Comparison of ENCODE assay signal across 8 cellular contexts in the genomic region with DNA sequence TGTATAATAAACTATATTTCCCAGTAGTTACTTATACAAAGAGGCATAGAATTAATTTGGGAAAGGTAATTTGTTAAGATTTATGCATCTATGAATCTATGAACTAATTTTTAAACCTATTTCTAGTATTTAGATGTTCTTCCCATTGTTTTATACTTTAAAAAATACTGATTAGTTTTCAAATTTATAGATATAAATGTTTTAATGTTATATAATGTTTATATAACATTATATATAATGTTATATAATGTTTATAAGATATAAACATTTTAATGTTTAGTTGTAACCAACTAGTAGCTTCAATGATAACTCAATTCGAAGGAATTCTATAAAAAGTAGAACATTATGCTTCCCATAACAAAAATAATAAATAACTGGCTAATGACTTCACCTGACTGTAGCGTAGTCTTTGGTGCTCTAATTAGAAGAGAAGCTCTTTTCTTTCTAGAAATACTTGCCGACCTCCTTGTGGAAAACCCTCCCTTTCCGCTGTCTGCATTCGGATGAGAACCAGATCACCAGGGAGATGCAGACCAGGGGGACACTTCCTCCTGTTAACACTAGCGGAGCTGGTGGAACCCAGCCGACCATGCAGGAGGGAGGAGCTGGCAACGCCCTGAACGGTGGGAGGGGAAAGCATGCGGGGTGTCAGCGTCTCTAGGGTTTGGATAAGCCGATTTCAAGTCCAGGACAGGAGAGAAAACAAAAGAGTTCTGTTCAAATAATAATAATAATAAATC.
DNase-seq lines count a peak whose midpoint lies in the region; ATAC-seq, FAIRE-seq and TF ChIP-seq lines count a peak whose summit lies in the region.

No MANE protein-coding gene starts in this region.

- peaks cover 0 to 12% (median 7%) of the 10 kb centered on the region in 4 donors for H3K4me1 ChIP-seq in liver (ENCODE audit: control insufficient read depth in 4 of 4, insufficient read depth in 4 of 4, low read length in 3 of 4)

- DNase-seq in AG10803 (ENCODE audit: low read depth) (peak; percentile 68), NCI-H446 (lab: John Stamatoyannopoulos, UW) (peak; percentile 65 to 94)
- DNase-seq in stimulated activated CD4-positive, alpha-beta T cell treated with anti-CD3 and anti-CD28 coated beads, Interleukin-4, amount 100 ng/mL, for 4 hours: peak; percentile 69 to 80

- H3K27me3 ChIP-seq in liver (ENCODE audit: control insufficient read depth in 4 of 4, insufficient read depth in 4 of 4, low read length in 3 of 4): no peaks in the 10 kb centered on the region

- peak overlapping the region; percentile 58 for H3K4me3 ChIP-seq in AG10803 (ENCODE audit: low read length)
- H3K4me3 ChIP-seq in liver (ENCODE audit: low read depth in 1 of 3, low read length in 3 of 3): peak overlapping the region; percentile 11 to 23 (median 22)

- ATAC-seq in GM18907 (IDR thresholded peaks at IDR 0.05; ENCODE audit: unreplicated experiment) (peak; percentile 50), HG03280 (IDR thresholded peaks at IDR 0.05; ENCODE audit: unreplicated experiment) (peak; percentile 53)
- ATAC-seq in activated CD4-positive, CD25-positive, alpha-beta regulatory T cell treated with anti-CD3 and anti-CD28 coated beads, Interleukin-2, amount 50 U/mL, for 24 hours: peak; percentile 40 to 50

- 1% methylated on average over 12 of the region's 12 CpGs for WGBS in liver

- H3K9ac ChIP-seq in liver (ENCODE audit: low read depth in 1 of 2, low read length in 2 of 2): peak overlapping the region in 1 of 2 donors; percentile 27

- no peak overlapping the region for H3K27ac ChIP-seq in liver (ENCODE audit: low read depth in 1 of 2, low read length in 2 of 2)

- H3K9me3 ChIP-seq in liver (ENCODE audit: control insufficient read depth in 4 of 4, low read length in 3 of 4): no peaks in the 10 kb centered on the region

- TF ChIP-seq RAD21 in liver (IDR thresholded peaks at IDR 0.05): no peak

- H3K36me3 ChIP-seq in liver (ENCODE audit: control insufficient read depth in 4 of 4, insufficient read depth in 3 of 4, low read depth in 1 of 4, low read length in 3 of 4): no peaks in the 10 kb centered on the region

- peak; percentile 94 for FAIRE-seq in colon (lab: Jason Lieb, UNC)

- TF ChIP-seq CTCF in AG10803 (conservative IDR thresholded peaks at IDR 0.05; ENCODE audit: low read length) (peak; percentile 31), liver (IDR thresholded peaks at IDR 0.05; ENCODE audit: low read depth, low read length, missing input control) (peak; percentile 28)

TF ChIP-seq in liver, 16 proteins besides CTCF, POLR2A, EP300 and RAD21:
- TF ChIP-seq, protein P1, sequence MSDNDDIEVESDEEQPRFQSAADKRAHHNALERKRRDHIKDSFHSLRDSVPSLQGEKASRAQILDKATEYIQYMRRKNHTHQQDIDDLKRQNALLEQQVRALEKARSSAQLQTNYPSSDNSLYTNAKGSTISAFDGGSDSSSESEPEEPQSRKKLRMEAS (IDR thresholded peaks at IDR 0.05): no peak
